In the genomic region with DNA sequence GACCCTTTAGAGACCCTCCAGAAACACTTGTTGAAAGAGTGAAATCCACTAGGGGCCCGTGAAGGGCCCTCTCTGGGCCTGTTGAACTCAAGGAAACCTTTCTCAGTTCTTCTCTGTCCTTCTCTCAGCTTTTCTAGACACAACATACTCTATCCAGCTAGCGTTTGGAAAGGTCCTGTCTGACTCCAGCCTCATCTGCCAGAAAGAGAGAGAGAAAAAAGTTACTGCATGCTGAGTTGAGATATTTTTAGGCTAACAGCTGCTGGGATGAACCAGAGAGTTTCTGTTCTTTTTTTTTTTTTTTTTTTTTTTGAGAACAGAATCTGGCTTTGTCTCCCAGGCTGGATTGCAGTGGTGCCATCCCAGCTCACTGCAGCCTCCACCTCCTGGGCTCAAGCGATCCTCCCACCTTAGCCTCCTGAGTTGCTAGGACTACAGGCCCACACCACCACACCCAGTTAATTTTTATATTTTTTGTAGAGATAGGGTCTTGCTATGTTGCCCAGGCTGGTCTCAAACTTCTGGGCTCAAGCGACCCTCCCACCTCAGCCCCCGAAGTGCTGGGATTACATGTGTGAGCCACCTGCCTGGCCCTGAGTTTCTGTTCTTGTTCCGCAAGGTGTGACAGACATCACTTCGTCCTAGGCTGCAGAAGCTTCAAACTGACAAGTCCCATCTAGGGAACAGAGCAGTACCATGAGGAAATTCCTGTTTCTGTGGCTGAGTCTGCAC, we compare ENCODE assay signal across 2 cellular contexts.
TF ChIP-seq lines count a peak whose summit lies in the region.

No MANE protein-coding gene starts in this region.

TF ChIP-seq in SK-N-SH, 30 proteins besides CTCF, POLR2A, EP300 and RAD21:
- TF ChIP-seq MXI1 (IDR thresholded peaks at IDR 0.05; ENCODE audit: low read depth, low read length), result no peak
- TF ChIP-seq FOSL2 (IDR thresholded peaks at IDR 0.05; ENCODE audit: borderline replicate concordance, low read depth), result no peak
- TF ChIP-seq SMC3 (IDR thresholded peaks at IDR 0.05; ENCODE audit: low read depth, low read length), result no peak
- TF ChIP-seq FOXM1 (IDR thresholded peaks at IDR 0.05; ENCODE audit: low read depth), result no peak
- no peak for TF ChIP-seq GATA2 (CRISPR knock-in tag; IDR thresholded peaks at IDR 0.05)
- TF ChIP-seq, protein P1, sequence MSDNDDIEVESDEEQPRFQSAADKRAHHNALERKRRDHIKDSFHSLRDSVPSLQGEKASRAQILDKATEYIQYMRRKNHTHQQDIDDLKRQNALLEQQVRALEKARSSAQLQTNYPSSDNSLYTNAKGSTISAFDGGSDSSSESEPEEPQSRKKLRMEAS (IDR thresholded peaks at IDR 0.05; ENCODE audit: low read depth), result no peak
- no peak for TF ChIP-seq ELF1 (IDR thresholded peaks at IDR 0.05)

TF ChIP-seq in SK-N-SH treated with all-trans-retinoic acid at 6 μM for 48 hours, 23 proteins besides CTCF, POLR2A, EP300 and RAD21:
- TF ChIP-seq BACH2 (CRISPR knock-in tag; IDR thresholded peaks at IDR 0.05; ENCODE audit: borderline replicate concordance) (no peak), TOX (CRISPR knock-in tag; IDR thresholded peaks at IDR 0.05; ENCODE audit: borderline replicate concordance) (no peak), GLIS3 (CRISPR knock-in tag; IDR thresholded peaks at IDR 0.05) (no peak), RARB (CRISPR knock-in tag; IDR thresholded peaks at IDR 0.05) (no peak), SNAI2 (CRISPR knock-in tag; IDR thresholded peaks at IDR 0.05) (no peak), ARNTL (CRISPR knock-in tag; IDR thresholded peaks at IDR 0.05; ENCODE audit: borderline replicate concordance, low read depth) (no peak), OSR1 (CRISPR knock-in tag; IDR thresholded peaks at IDR 0.05) (no peak), ISL1 (CRISPR knock-in tag; IDR thresholded peaks at IDR 0.05) (no peak)
- TF ChIP-seq, protein P2, sequence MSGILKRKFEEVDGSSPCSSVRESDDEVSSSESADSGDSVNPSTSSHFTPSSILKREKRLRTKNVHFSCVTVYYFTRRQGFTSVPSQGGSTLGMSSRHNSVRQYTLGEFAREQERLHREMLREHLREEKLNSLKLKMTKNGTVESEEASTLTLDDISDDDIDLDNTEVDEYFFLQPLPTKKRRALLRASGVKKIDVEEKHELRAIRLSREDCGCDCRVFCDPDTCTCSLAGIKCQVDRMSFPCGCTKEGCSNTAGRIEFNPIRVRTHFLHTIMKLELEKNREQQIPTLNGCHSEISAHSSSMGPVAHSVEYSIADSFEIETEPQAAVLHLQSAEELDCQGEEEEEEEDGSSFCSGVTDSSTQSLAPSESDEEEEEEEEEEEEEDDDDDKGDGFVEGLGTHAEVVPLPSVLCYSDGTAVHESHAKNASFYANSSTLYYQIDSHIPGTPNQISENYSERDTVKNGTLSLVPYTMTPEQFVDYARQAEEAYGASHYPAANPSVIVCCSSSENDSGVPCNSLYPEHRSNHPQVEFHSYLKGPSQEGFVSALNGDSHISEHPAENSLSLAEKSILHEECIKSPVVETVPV (CRISPR knock-in tag; IDR thresholded peaks at IDR 0.05), result no peak
